In the genomic region with DNA sequence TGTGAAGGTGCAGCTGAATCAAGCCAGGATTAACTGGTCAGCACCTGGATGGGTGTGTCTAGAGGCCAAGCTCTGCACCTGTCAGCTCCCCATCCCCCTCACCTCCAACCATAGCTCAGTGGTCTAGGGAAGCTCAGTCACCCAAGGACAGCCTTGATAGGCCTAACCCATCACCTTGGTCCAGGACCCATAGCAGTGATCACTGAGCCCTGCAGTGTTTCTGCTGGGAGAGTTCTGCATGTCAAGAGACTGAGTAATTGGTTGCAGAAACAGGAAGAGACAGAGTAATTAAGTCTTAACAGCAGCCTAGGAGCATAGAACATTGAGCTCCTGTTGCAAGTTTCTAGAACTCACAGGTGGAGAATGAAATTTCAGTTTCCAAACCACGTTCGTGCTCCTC, we compare ENCODE assay signal across 12 cellular contexts. TPM values are rescaled to one million over a fixed set of nuclear protein-coding genes. Genes with fewer than 3 reads are reported as not detected.
A peak's percentile ranks its signal among the peaks of the same experiment; 100 is the strongest.
DNase-seq lines count a peak whose midpoint lies in the region; ATAC-seq and TF ChIP-seq lines count a peak whose summit lies in the region.
"Had no signal": no experiment of that assay in that cellular context is flagged by ENCODE, and none has a peak within 500 bp of the region (broad histone marks: within the 10 kb centered on the region; RNA-seq: fewer than 3 reads in every experiment).

No MANE protein-coding gene starts in this region.

- H3K27me3 Mint-ChIP-seq in endodermal cell (ENCODE audit: insufficient read depth), result peaks cover 4% of the 10 kb centered on the region
- H3K27me3 Mint-ChIP-seq in T-helper 17 cell, result no peaks in the 10 kb centered on the region
- peaks cover 5% of the 10 kb centered on the region for H3K27me3 Mint-ChIP-seq in osteocyte (ENCODE audit: unreplicated experiment)

- peaks cover 13% of the 10 kb centered on the region for H3K4me1 ChIP-seq in left ventricle myocardium inferior
- no peaks in the 10 kb centered on the region for H3K4me1 ChIP-seq in endodermal cell (ENCODE audit: control insufficient read depth, insufficient read depth, low read length)
- peaks cover 0 to under 1% (median 0%) of the 10 kb centered on the region in 4 donors for H3K4me1 ChIP-seq in stomach

- H3K4me3 Mint-ChIP-seq in endodermal cell (no peak overlapping the region), T-helper 17 cell (no peak overlapping the region), osteocyte (ENCODE audit: unreplicated experiment) (no peak overlapping the region)
- H3K4me3 Mint-ChIP-seq: H9 had no signal

- TF ChIP-seq EP300 in stomach (IDR thresholded peaks at IDR 0.05), result no peak

- H3K9me3 Mint-ChIP-seq in endodermal cell (no peaks in the 10 kb centered on the region), osteocyte (ENCODE audit: unreplicated experiment) (no peaks in the 10 kb centered on the region)
- H3K9me3 Mint-ChIP-seq: H9 had no signal

- TF ChIP-seq CTCF in left ventricle myocardium inferior (IDR thresholded peaks at IDR 0.05; ENCODE audit: borderline replicate concordance) (no peak), endodermal cell (conservative IDR thresholded peaks at IDR 0.05) (no peak), stomach (IDR thresholded peaks at IDR 0.05) (no peak), osteocyte (IDR thresholded peaks at IDR 0.05) (no peak)

- no peak for ATAC-seq in left ventricle myocardium superior
- ATAC-seq in HG03103 (IDR thresholded peaks at IDR 0.05; ENCODE audit: low read depth, unreplicated experiment), result peak; percentile 77
- no peak for ATAC-seq in T-helper 17 cell

- H3K4me3 ChIP-seq in left ventricle myocardium inferior, result no peak overlapping the region
- H3K4me3 ChIP-seq in endodermal cell (ENCODE audit: low read length), result no peak overlapping the region
- H3K4me3 ChIP-seq in stomach, result no peak overlapping the region

- H3K36me3 Mint-ChIP-seq in endodermal cell (ENCODE audit: low read depth) (peaks cover 30% of the 10 kb centered on the region), T-helper 17 cell (ENCODE audit: low read depth) (peaks cover 13% of the 10 kb centered on the region), osteocyte (ENCODE audit: unreplicated experiment) (peaks cover 23% of the 10 kb centered on the region)

- no peak overlapping the region for H3K9ac ChIP-seq in endodermal cell (ENCODE audit: extremely low read depth, low read length, poor library complexity, severe bottlenecking)

- H3K9me3 ChIP-seq in left ventricle myocardium inferior (replicated peaks), result no peaks in the 10 kb centered on the region
- H3K9me3 ChIP-seq in endodermal cell (ENCODE audit: control insufficient read depth, low read length), result no peaks in the 10 kb centered on the region
- H3K9me3 ChIP-seq in stomach, result no peaks in the 10 kb centered on the region
- H3K9me3 ChIP-seq in T-helper 17 cell (ENCODE audit: control insufficient read depth, low read length, poor library complexity, severe bottlenecking), result no peaks in the 10 kb centered on the region

- intact Hi-C loops in left ventricle myocardium inferior (cut with micrococcal nuclease), result no loop called here
- intact Hi-C loops in left ventricle myocardium superior (cut with micrococcal nuclease), result no loop called here
- intact Hi-C loops in stomach (cut with DNase I; ENCODE audit: low total_unique reads), result no loop called here

- peaks cover 5% of the 10 kb centered on the region for H3K4me1 Mint-ChIP-seq in endodermal cell
- peaks cover 6% of the 10 kb centered on the region for H3K4me1 Mint-ChIP-seq in T-helper 17 cell
- H3K4me1 Mint-ChIP-seq in osteocyte (ENCODE audit: unreplicated experiment), result peaks cover 11% of the 10 kb centered on the region
- H3K4me1 Mint-ChIP-seq: H9 had no signal

- 93 to 100% methylated on average over 2 of the region's 2 CpGs for WGBS in endodermal cell (ENCODE audit: insufficient coverage in 1 of 2, insufficient read length in 1 of 2), 2 experiments
- 82 to 96% (median 95%) methylated on average over 2 of the region's 2 CpGs for WGBS in stomach, 5 donors

- TF ChIP-seq POLR2A in stomach (IDR thresholded peaks at IDR 0.05), result no peak

- DNase-seq in left ventricle myocardium inferior, result no peak
- DNase-seq in left ventricle myocardium superior, result no peak
- peak; percentile 23 for DNase-seq in endodermal cell
- DNase-seq in stomach, result no peak
- DNase-seq in T-helper 17 cell, result no peak
- no peak for DNase-seq in inferior parietal cortex (ENCODE audit: extremely low spot score)
- no peak for DNase-seq in osteocyte (ENCODE audit: extremely low spot score, unreplicated experiment)
- DNase-seq: activated CD4-positive, CD25-positive, alpha-beta regulatory T cell; activated gamma-delta T cell; H9; NCI-H2029 had no signal

- H3K36me3 ChIP-seq in left ventricle myocardium inferior, result peaks cover 19% of the 10 kb centered on the region
- peaks cover 19% of the 10 kb centered on the region for H3K36me3 ChIP-seq in endodermal cell (ENCODE audit: control insufficient read depth, insufficient read depth, low read length)
- H3K36me3 ChIP-seq in stomach, result peaks cover 5 to 27% (median 26%) of the 10 kb centered on the region in 4 donors

- H3K27ac ChIP-seq in left ventricle myocardium inferior (replicated peaks), result peak overlapping the region; percentile 85
- no peak overlapping the region for H3K27ac ChIP-seq in endodermal cell (ENCODE audit: low read depth, low read length)
- H3K27ac ChIP-seq in stomach, result no peak overlapping the region

- H3K27me3 ChIP-seq in left ventricle myocardium inferior (ENCODE audit: low read depth) (no peaks in the 10 kb centered on the region), endodermal cell (ENCODE audit: control insufficient read depth, insufficient read depth, low read length, poor library complexity, severe bottlenecking) (no peaks in the 10 kb centered on the region), stomach (no peaks in the 10 kb centered on the region)

- no peak overlapping the region for H3K27ac Mint-ChIP-seq in endodermal cell
- no peak overlapping the region for H3K27ac Mint-ChIP-seq in T-helper 17 cell
- no peak overlapping the region for H3K27ac Mint-ChIP-seq in osteocyte (ENCODE audit: unreplicated experiment)
- H3K27ac Mint-ChIP-seq: H9 had no signal

RNA-seq across cellular contexts. Expression of a gene that starts 18.7 kb away (rescaled TPM):
- total RNA-seq in left ventricle myocardium inferior (21.4 TPM), left ventricle myocardium superior (22.4 TPM), endodermal cell (10 to 100 TPM; 38.3 to 45.5 TPM), stomach (10 to 100 TPM; 26.9 to 57.5 (median 50.2) TPM), T-helper 17 cell (10 to 100 TPM; 42.1 to 45.2 TPM), osteocyte (36.8 and 37.1 TPM in 2 replicates)
- polyA plus RNA-seq in endodermal cell (2013, experiment 1 of 2), result 24.1 TPM
- 25.3 TPM for polyA plus RNA-seq in endodermal cell (2013, experiment 2 of 2)
- polyA plus RNA-seq in stomach, result 1 to 10 TPM; 5.4 to 7.6 (median 6.7) TPM

RNA-seq across cellular contexts. Expression of a gene that starts 18.8 kb away (rescaled TPM):
- total RNA-seq in left ventricle myocardium inferior (5.1 TPM), left ventricle myocardium superior (5.0 TPM), endodermal cell (10 to 100 TPM; 36.7 to 45.9 TPM), stomach (10 to 100 TPM; 11.0 to 55.2 (median 23.9) TPM), T-helper 17 cell (10 to 100 TPM; 69.2 to 99.4 TPM), osteocyte (29.6 and 30.9 TPM in 2 replicates)
- 76.2 TPM for polyA plus RNA-seq in endodermal cell (2013, experiment 1 of 2)
- polyA plus RNA-seq in endodermal cell (2013, experiment 2 of 2), result 60.8 TPM
- 10 to 100 TPM; 24.5 to 43.7 (median 34.7) TPM for polyA plus RNA-seq in stomach
